9 cellular contexts compared by ENCODE assay signal in the genomic region with DNA sequence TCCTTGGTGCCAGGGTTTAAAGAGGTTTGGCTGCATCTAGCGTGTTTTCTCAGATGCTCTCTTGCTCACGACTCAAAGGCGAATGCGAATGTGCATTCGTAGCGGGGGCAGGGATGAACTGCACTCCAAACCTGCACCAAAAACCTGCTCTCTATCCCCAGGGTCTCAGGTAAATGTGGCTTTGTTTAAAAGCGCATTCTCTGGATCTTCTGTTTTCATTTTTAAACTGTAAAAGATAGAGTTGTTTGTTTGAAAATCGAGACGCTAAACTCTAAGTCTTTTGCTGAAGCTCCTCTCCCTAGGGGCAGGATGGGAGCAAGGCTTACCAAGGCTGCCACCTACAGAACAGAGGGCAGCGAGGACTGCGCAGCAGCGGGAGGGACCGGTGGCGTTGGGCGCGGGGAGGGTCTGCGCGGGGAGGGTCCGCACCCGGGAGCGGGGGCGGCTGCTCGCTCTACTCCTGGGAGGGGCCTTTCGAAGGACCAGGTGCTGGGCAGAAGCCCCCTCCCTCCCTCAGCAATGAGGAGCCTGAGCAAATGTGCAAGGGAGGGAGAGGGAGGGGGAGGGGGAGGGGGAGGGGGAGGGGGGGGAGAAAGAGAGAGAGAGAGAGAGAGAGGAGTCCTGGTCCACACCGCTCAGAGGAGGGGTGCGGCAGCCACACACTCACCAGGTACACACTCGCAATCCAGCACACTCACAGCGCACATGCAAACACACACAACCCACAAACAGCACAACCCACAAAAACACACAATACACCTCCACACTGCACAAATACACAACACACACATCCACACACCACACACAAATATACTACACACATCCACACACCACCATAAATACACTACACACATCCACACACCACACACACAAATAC.
DNase-seq lines count a peak whose midpoint lies in the region; ATAC-seq and TF ChIP-seq lines count a peak whose summit lies in the region.
"Had no signal": no experiment of that assay in that cellular context is flagged by ENCODE, and none has a peak within 500 bp of the region (broad histone marks: within the 10 kb centered on the region; RNA-seq: fewer than 3 reads in every experiment).

No MANE protein-coding gene starts in this region.

- H3K27me3 ChIP-seq in ovary, result no peaks in the 10 kb centered on the region
- no peaks in the 10 kb centered on the region for H3K27me3 ChIP-seq in effector memory CD4-positive, alpha-beta T cell (replicated peaks; ENCODE audit: control insufficient read depth, insufficient read depth, low read length, poor library complexity, severe bottlenecking)

- no peaks in the 10 kb centered on the region for H3K9me3 ChIP-seq in ovary
- no peaks in the 10 kb centered on the region for H3K9me3 ChIP-seq in effector memory CD4-positive, alpha-beta T cell (ENCODE audit: control insufficient read depth, low read length)

- peaks cover 5% of the 10 kb centered on the region for H3K4me1 Mint-ChIP-seq in glutamatergic neuron (ENCODE audit: low read depth, unreplicated experiment)
- H3K4me1 Mint-ChIP-seq in activated naive CD4-positive, alpha-beta T cell treated with anti-CD3 and anti-CD28 coated beads, Interleukin-2, amount 10 ng/mL, durations not matched to agents 7 days and 5 days, result no peaks in the 10 kb centered on the region

- WGBS in ovary, 3 donors, result 5 to 10% (median 5%) methylated on average over 28 of the region's 28 CpGs

- peaks cover 6% of the 10 kb centered on the region for H3K9me3 Mint-ChIP-seq in glutamatergic neuron (ENCODE audit: unreplicated experiment)
- peaks cover 2% of the 10 kb centered on the region for H3K9me3 Mint-ChIP-seq in activated naive CD4-positive, alpha-beta T cell treated with anti-CD3 and anti-CD28 coated beads, Interleukin-2, amount 10 ng/mL, durations not matched to agents 7 days and 5 days
- H3K9me3 Mint-ChIP-seq: stimulated activated naive CD8-positive, alpha-beta T cell treated with anti-CD3 and anti-CD28 coated beads, Interleukin-15, Interleukin-2, amounts not matched to agents 100 ng/mL and 50 ng/mL, for 24 hours had no signal

- H3K4me3 ChIP-seq in ovary, result peak overlapping the region; percentile 11
- H3K4me3 ChIP-seq in effector memory CD4-positive, alpha-beta T cell (ENCODE audit: insufficient read depth, low read depth, low read length, poor library complexity, severe bottlenecking), result no peak overlapping the region

- no peaks in the 10 kb centered on the region for H3K36me3 Mint-ChIP-seq in glutamatergic neuron (ENCODE audit: unreplicated experiment)
- no peaks in the 10 kb centered on the region for H3K36me3 Mint-ChIP-seq in activated naive CD4-positive, alpha-beta T cell treated with anti-CD3 and anti-CD28 coated beads, Interleukin-2, amount 10 ng/mL, durations not matched to agents 7 days and 5 days

- no peak for TF ChIP-seq POLR2A in ovary (IDR thresholded peaks at IDR 0.05)

- CTCF ChIA-PET in activated naive CD4-positive, alpha-beta T cell treated with anti-CD3 and anti-CD28 coated beads, Interleukin-2, amount 10 ng/mL, durations not matched to agents 7 days and 5 days (lab: Charles Lee), result no interaction called here

- no peak for ATAC-seq in HG02981 (IDR thresholded peaks at IDR 0.05; ENCODE audit: unreplicated experiment)

- H3K36me3 ChIP-seq in ovary, result no peaks in the 10 kb centered on the region
- no peaks in the 10 kb centered on the region for H3K36me3 ChIP-seq in effector memory CD4-positive, alpha-beta T cell (ENCODE audit: control insufficient read depth, insufficient read depth, low read length)

- H3K4me3 Mint-ChIP-seq in glutamatergic neuron (ENCODE audit: unreplicated experiment), result peak overlapping the region; percentile 83
- H3K4me3 Mint-ChIP-seq in activated naive CD4-positive, alpha-beta T cell treated with anti-CD3 and anti-CD28 coated beads, Interleukin-2, amount 10 ng/mL, durations not matched to agents 7 days and 5 days, result no peak overlapping the region
- H3K4me3 Mint-ChIP-seq: stimulated activated naive CD8-positive, alpha-beta T cell treated with anti-CD3 and anti-CD28 coated beads, Interleukin-15, Interleukin-2, amounts not matched to agents 100 ng/mL and 50 ng/mL, for 24 hours had no signal

- TF ChIP-seq CTCF in glutamatergic neuron (IDR thresholded peaks at IDR 0.05; ENCODE audit: partially characterized antibody, unreplicated experiment), result peak; percentile 36
- TF ChIP-seq CTCF in ovary (IDR thresholded peaks at IDR 0.05), result no peak

- intact Hi-C loops in ovary (cut with DNase I), result loop anchor here in 1 of 4 donors (10.0 kb wide), 1 partner anchor 145 kb away; the partner anchor contains the start of gene GRIN2A

- no peaks in the 10 kb centered on the region for H3K4me1 ChIP-seq in ovary (ENCODE audit: insufficient read depth)
- peaks cover 4% of the 10 kb centered on the region for H3K4me1 ChIP-seq in effector memory CD4-positive, alpha-beta T cell (ENCODE audit: control insufficient read depth, insufficient read depth, low read length, poor library complexity, severe bottlenecking)

- DNase-seq in Daoy (ENCODE audit: low read depth), result peak; percentile 39
- peak; percentile 31 for DNase-seq in NCI-H748 treated with DMSO at 0.1 percent for 48 hours (lab: John Stamatoyannopoulos, UW)
- peak; percentile 63 for DNase-seq in glutamatergic neuron
- peak; percentile 18 to 50 (median 43) for DNase-seq in ovary
- DNase-seq in activated naive CD4-positive, alpha-beta T cell treated with anti-CD3 and anti-CD28 coated beads, Interleukin-2, amount 10 ng/mL, durations not matched to agents 7 days and 5 days, result no peak
- DNase-seq in activated gamma-delta T cell (lab: John Stamatoyannopoulos, UW), result no peak
- no peak for DNase-seq in effector memory CD4-positive, alpha-beta T cell

- no peak for TF ChIP-seq EP300 in ovary (IDR thresholded peaks at IDR 0.05)

- H3K27ac ChIP-seq in ovary, result no peak overlapping the region
- no peak overlapping the region for H3K27ac ChIP-seq in effector memory CD4-positive, alpha-beta T cell (ENCODE audit: insufficient read depth, low read length, poor library complexity, severe bottlenecking)

- no peaks in the 10 kb centered on the region for H3K27me3 Mint-ChIP-seq in glutamatergic neuron (ENCODE audit: unreplicated experiment)
- no peaks in the 10 kb centered on the region for H3K27me3 Mint-ChIP-seq in activated naive CD4-positive, alpha-beta T cell treated with anti-CD3 and anti-CD28 coated beads, Interleukin-2, amount 10 ng/mL, durations not matched to agents 7 days and 5 days

- H3K27ac Mint-ChIP-seq in glutamatergic neuron (ENCODE audit: unreplicated experiment), result peak overlapping the region; percentile 75
- no peak overlapping the region for H3K27ac Mint-ChIP-seq in activated naive CD4-positive, alpha-beta T cell treated with anti-CD3 and anti-CD28 coated beads, Interleukin-2, amount 10 ng/mL, durations not matched to agents 7 days and 5 days
- H3K27ac Mint-ChIP-seq: stimulated activated naive CD8-positive, alpha-beta T cell treated with anti-CD3 and anti-CD28 coated beads, Interleukin-15, Interleukin-2, amounts not matched to agents 100 ng/mL and 50 ng/mL, for 24 hours had no signal

Comparison
In these comparisons a context has a peak if more than half of its experiments do, and no peak if none do; other contexts are left out.
1. DNase-seq: peak in Daoy (single experiment), NCI-H748 treated with DMSO at 0.1 percent for 48 hours (single experiment), glutamatergic neuron (single experiment) and ovary (5 of 5); none in activated naive CD4-positive, alpha-beta T cell treated with anti-CD3 and anti-CD28 coated beads, Interleukin-2, amount 10 ng/mL, durations not matched to agents 7 days and 5 days (single experiment), activated gamma-delta T cell (single experiment) and effector memory CD4-positive, alpha-beta T cell (0 of 3).